ENCODE assay signal across 1 cellular context in genomic region chr14:32345311-32345771, GRCh38.
TF ChIP-seq lines count a peak whose summit lies in the region.

No MANE protein-coding gene starts in this region.

TF ChIP-seq in A549, 52 proteins besides CTCF, POLR2A, EP300 and RAD21 (continued from another document):
- TF ChIP-seq USF2 (IDR thresholded peaks at IDR 0.05) (no peak), HMGXB4 (CRISPR knock-in tag; IDR thresholded peaks at IDR 0.05; ENCODE audit: borderline replicate concordance) (no peak), RNF2 (IDR thresholded peaks at IDR 0.05; ENCODE audit: borderline replicate concordance, low read depth) (no peak), TP53 (CRISPR knock-in tag; IDR thresholded peaks at IDR 0.05) (no peak), ATOH8 (CRISPR knock-in tag; IDR thresholded peaks at IDR 0.05; ENCODE audit: low read depth) (no peak), HOXA7 (CRISPR knock-in tag; IDR thresholded peaks at IDR 0.05) (no peak), BCL3 (IDR thresholded peaks at IDR 0.05) (no peak), TFCP2L1 (CRISPR knock-in tag; IDR thresholded peaks at IDR 0.05) (no peak), ZSCAN20 (CRISPR knock-in tag; IDR thresholded peaks at IDR 0.05) (no peak), MYC (IDR thresholded peaks at IDR 0.05; ENCODE audit: borderline replicate concordance, low read length) (no peak), SREBF2 (IDR thresholded peaks at IDR 0.05) (no peak), ZC3H11A (IDR thresholded peaks at IDR 0.05) (no peak), PHF8 (IDR thresholded peaks at IDR 0.05; ENCODE audit: borderline replicate concordance, low read depth) (no peak)
